Comparison of ENCODE assay signal across 8 cellular contexts in genomic region chr18:58864146-58865008, GRCh38. TPM values are rescaled to one million over a fixed set of nuclear protein-coding genes. Genes with fewer than 3 reads are reported as not detected.
A peak's percentile ranks its signal among the peaks of the same experiment; 100 is the strongest.
DNase-seq lines count a peak whose midpoint lies in the region; ATAC-seq and TF ChIP-seq lines count a peak whose summit lies in the region.

TSS of gene ZNF532 (plus strand) at chr18:58864877. CDS start in a region left out here.

- peaks cover 65% of the 10 kb centered on the region for H3K27me3 Mint-ChIP-seq in CD4-positive, CD25-positive, alpha-beta regulatory T cell
- H3K27me3 Mint-ChIP-seq in effector memory CD8-positive, alpha-beta T cell = peaks cover 22 to 38% of the 10 kb centered on the region in 2 donors

- TF ChIP-seq CTCF in RWPE1 (conservative IDR thresholded peaks at IDR 0.05; ENCODE audit: low read depth) = no peak
- no peak for TF ChIP-seq CTCF in lung (IDR thresholded peaks at IDR 0.05; ENCODE audit: control extremely low read depth, extremely low read depth)

- H3K27ac Mint-ChIP-seq in CD4-positive, CD25-positive, alpha-beta regulatory T cell = peak within 1 kb of the TSS in 2 of 3 donors; percentile 60 to 84
- H3K27ac Mint-ChIP-seq in effector memory CD8-positive, alpha-beta T cell = peak within 1 kb of the TSS; percentile 93 to 97

- peak within 1 kb of the TSS; percentile 50 to 85 (median 80) for H3K4me3 Mint-ChIP-seq in CD4-positive, CD25-positive, alpha-beta regulatory T cell
- H3K4me3 Mint-ChIP-seq in effector memory CD8-positive, alpha-beta T cell = peak within 1 kb of the TSS; percentile 57 to 65

- peaks cover 5% of the 10 kb centered on the region for H3K4me1 ChIP-seq in CD4-positive, CD25-positive, alpha-beta regulatory T cell (ENCODE audit: control insufficient read depth, insufficient read depth, low read length, poor library complexity, severe bottlenecking)
- H3K4me1 ChIP-seq in HUES64 (ENCODE audit: insufficient read depth, low read length) = peaks cover 76% of the 10 kb centered on the region
- H3K4me1 ChIP-seq in lung (ENCODE audit: control insufficient read depth in 2 of 2, insufficient read depth in 2 of 2, low read length in 2 of 2) = peaks cover 13 to 25% of the 10 kb centered on the region in 2 donors

- peak; percentile 5 to 38 (median 33) for DNase-seq in CD4-positive, CD25-positive, alpha-beta regulatory T cell
- DNase-seq in RWPE1 (ENCODE audit: low spot score) (peak; percentile 8), lung (ENCODE audit: low spot score) (peak; percentile 40), superior temporal gyrus (ENCODE audit: extremely low spot score) (peak; percentile 91)
- peak in 1 of 3 experiments; percentile 28 for DNase-seq in effector memory CD8-positive, alpha-beta T cell

- peaks cover 0 to 20% (median 6%) of the 10 kb centered on the region in 4 donors for H3K4me1 Mint-ChIP-seq in CD4-positive, CD25-positive, alpha-beta regulatory T cell
- peaks cover 13 to 30% of the 10 kb centered on the region in 2 donors for H3K4me1 Mint-ChIP-seq in effector memory CD8-positive, alpha-beta T cell (ENCODE audit: low read depth in 2 of 2)

- no peaks in the 10 kb centered on the region for H3K9me3 ChIP-seq in CD4-positive, CD25-positive, alpha-beta regulatory T cell (ENCODE audit: control insufficient read depth in 2 of 2, low read length in 2 of 2)
- peaks cover 7% of the 10 kb centered on the region; the same call in 1 of the 2 replicates for H3K9me3 ChIP-seq in HUES64 (ENCODE audit: insufficient read depth, low read depth, low read length)
- H3K9me3 ChIP-seq in lung (ENCODE audit: control insufficient read depth in 2 of 2, insufficient read depth in 1 of 2, low read length in 1 of 2) = no peaks in the 10 kb centered on the region

- peak; percentile 24 to 52 for ATAC-seq in CD4-positive, CD25-positive, alpha-beta regulatory T cell (ENCODE audit: low read depth in 2 of 2)
- ATAC-seq in effector memory CD8-positive, alpha-beta T cell (replicated peaks) = peak; percentile 35
- ATAC-seq in lung (ENCODE audit: insufficient read depth, low FRiP score) (no peak), GM21390 (IDR thresholded peaks at IDR 0.05; ENCODE audit: unreplicated experiment) (no peak), HG03521 (IDR thresholded peaks at IDR 0.05; ENCODE audit: unreplicated experiment) (no peak)

- peak within 1 kb of the TSS; percentile 30 for H3K4me3 ChIP-seq in CD4-positive, CD25-positive, alpha-beta regulatory T cell (ENCODE audit: low read depth, low read length)
- peak within 1 kb of the TSS; percentile 56 for H3K4me3 ChIP-seq in HUES64 (ENCODE audit: low read length)
- H3K4me3 ChIP-seq in lung = peak within 1 kb of the TSS; percentile 51

- peaks cover 24% of the 10 kb centered on the region for H3K27me3 ChIP-seq in CD4-positive, CD25-positive, alpha-beta regulatory T cell (ENCODE audit: control insufficient read depth, insufficient read depth, low read length)
- no peaks in the 10 kb centered on the region for H3K27me3 ChIP-seq in HUES64 (ENCODE audit: insufficient read depth, low read length)
- no peaks in the 10 kb centered on the region for H3K27me3 ChIP-seq in lung (ENCODE audit: control insufficient read depth, insufficient read depth)

- peaks cover 11% of the 10 kb centered on the region for H3K36me3 Mint-ChIP-seq in CD4-positive, CD25-positive, alpha-beta regulatory T cell
- peaks cover 7% of the 10 kb centered on the region for H3K36me3 Mint-ChIP-seq in effector memory CD8-positive, alpha-beta T cell (ENCODE audit: insufficient read depth)

- CTCF ChIA-PET in RWPE1 (lab: Yijun Ruan, JAX) = interaction anchor here (0.7 kb wide), 1 partner anchor 79 kb away, joined by 3 read pairs; no protein-coding TSS in a partner anchor

- POLR2A ChIA-PET in RWPE1 (lab: Yijun Ruan, JAX; ENCODE audit: low non-redundant PET) = no interaction called here

- peaks cover 3% of the 10 kb centered on the region for H3K36me3 ChIP-seq in CD4-positive, CD25-positive, alpha-beta regulatory T cell (ENCODE audit: control insufficient read depth, insufficient read depth, low read length)
- H3K36me3 ChIP-seq in HUES64 (ENCODE audit: insufficient read depth, low read length) (peaks cover 48% of the 10 kb centered on the region), lung (ENCODE audit: control insufficient read depth in 2 of 2, insufficient read depth in 2 of 2, low read length in 2 of 2) (peaks cover 4 to 7% of the 10 kb centered on the region in 2 donors)

- peak within 1 kb of the TSS; percentile 24 for H3K27ac ChIP-seq in CD4-positive, CD25-positive, alpha-beta regulatory T cell (ENCODE audit: insufficient read depth, low read length, poor library complexity, severe bottlenecking)
- H3K27ac ChIP-seq in HUES64 (ENCODE audit: low read depth, low read length) (peak within 1 kb of the TSS; percentile 93), RWPE1 (peak within 1 kb of the TSS; percentile 81), lung (ENCODE audit: low read depth in 1 of 2, low read length in 1 of 2) (peak within 1 kb of the TSS; percentile 95 to 97)

- peaks cover 0 to 7% (median 3%) of the 10 kb centered on the region in 7 donors for H3K9me3 Mint-ChIP-seq in CD4-positive, CD25-positive, alpha-beta regulatory T cell
- no peaks in the 10 kb centered on the region for H3K9me3 Mint-ChIP-seq in effector memory CD8-positive, alpha-beta T cell

- WGBS in HUES64 = 10% methylated on average over 15 of the region's 17 CpGs
- WGBS in lung, 2 donors = 38 to 55% methylated on average over 16 to 17 of the region's 17 CpGs

- H3K9ac ChIP-seq in HUES64 (ENCODE audit: low read depth, low read length) = peak within 1 kb of the TSS; percentile 89

RNA-seq across cellular contexts. Expression of gene ZNF532, which starts in this region (rescaled TPM):
- 15.8 TPM for total RNA-seq in CD4-positive, CD25-positive, alpha-beta regulatory T cell
- 1 to 10 TPM in 3 of 4 donors, under 1 TPM in 1; 0.64 to 1.6 (median 1.6) TPM for polyA plus RNA-seq in CD4-positive, CD25-positive, alpha-beta regulatory T cell
- 106 TPM for polyA plus RNA-seq in HUES64 (2013, experiment 1 of 2)
- polyA plus RNA-seq in HUES64 (2013, experiment 2 of 2) = 100 TPM
- total RNA-seq in lung = 100 to 1,000 TPM in 1 of 2 donors, 10 to 100 TPM in 1; 56.6 to 128 TPM
- 10 to 100 TPM; 12.3 to 20.5 TPM for polyA plus RNA-seq in lung

Comparison
In these comparisons a context has a peak if more than half of its experiments do, and no peak if none do; other contexts are left out.
1. RNA of gene ZNF532 (polyA plus RNA-seq): 12.3 to 20.5 TPM in lung; 0.64 to 1.6 TPM in CD4-positive, CD25-positive, alpha-beta regulatory T cell; every median in the first group is over 4 times any median in the second.
2. ATAC-seq: peak in CD4-positive, CD25-positive, alpha-beta regulatory T cell (2 of 2) and effector memory CD8-positive, alpha-beta T cell (single experiment); none in lung (single experiment), GM21390 (single experiment) and HG03521 (single experiment).
3. H3K27ac ChIP-seq: peak in every context shown above with its lines; median percentile 96 in lung; 93 in HUES64; 81 in RWPE1; 24 in CD4-positive, CD25-positive, alpha-beta regulatory T cell.
4. Peak in every context shown above with its lines, with median percentiles within 50 percentile points of each other: H3K4me3 ChIP-seq.